Comparison of ENCODE assay signal across 20 cellular contexts in the genomic region with DNA sequence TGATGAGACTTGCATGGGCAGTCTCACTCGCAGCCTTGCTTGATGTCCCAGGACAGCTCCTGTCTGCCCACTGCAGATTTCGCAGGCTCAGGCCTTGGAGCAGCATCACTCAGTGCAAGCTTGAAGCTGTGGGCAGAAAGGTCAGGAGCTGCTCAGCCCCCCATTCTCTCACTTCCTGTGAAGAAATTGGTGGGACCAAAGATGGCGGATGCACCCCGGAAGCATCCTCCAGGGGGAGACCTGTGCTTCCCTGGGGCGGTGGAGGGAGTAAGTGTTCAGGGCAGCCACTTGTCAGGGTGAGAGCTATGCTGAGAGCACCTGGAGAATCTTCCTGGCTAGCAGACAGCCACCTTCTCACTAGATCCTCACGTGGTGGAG. TPM values are rescaled to one million over a fixed set of nuclear protein-coding genes. Genes with fewer than 3 reads are reported as not detected.
DNase-seq lines count a peak whose midpoint lies in the region; ATAC-seq and TF ChIP-seq lines count a peak whose summit lies in the region.
"Had no signal": no experiment of that assay in that cellular context is flagged by ENCODE, and none has a peak within 500 bp of the region (broad histone marks: within the 10 kb centered on the region; RNA-seq: fewer than 3 reads in every experiment).

No MANE protein-coding gene starts in this region.

- H3K36me3 ChIP-seq in naive thymus-derived CD4-positive, alpha-beta T cell (ENCODE audit: control insufficient read depth in 2 of 3, insufficient read depth in 3 of 3, low read length in 3 of 3) = peaks cover 1 to 6% (median 6%) of the 10 kb centered on the region in 3 experiments
- H3K36me3 ChIP-seq: MG63 had no signal

- no peaks in the 10 kb centered on the region for H3K27me3 ChIP-seq in naive thymus-derived CD4-positive, alpha-beta T cell (ENCODE audit: control insufficient read depth in 2 of 2, insufficient read depth in 2 of 2, low read length in 2 of 2)
- H3K27me3 ChIP-seq: MG63, testis had no signal

- H3K27me3 Mint-ChIP-seq in activated naive CD4-positive, alpha-beta T cell treated with anti-CD3 and anti-CD28 coated beads, Interleukin-2, amount 50 U/mL, for 24 hours = no peaks in the 10 kb centered on the region
- H3K27me3 Mint-ChIP-seq in activated naive CD8-positive, alpha-beta T cell = no peaks in the 10 kb centered on the region
- H3K27me3 Mint-ChIP-seq in naive thymus-derived CD4-positive, alpha-beta T cell = no peaks in the 10 kb centered on the region
- no peaks in the 10 kb centered on the region for H3K27me3 Mint-ChIP-seq in type B pancreatic cell

- no peak for ATAC-seq in activated naive CD4-positive, alpha-beta T cell treated with anti-CD3 and anti-CD28 coated beads, Interleukin-2, amount 50 U/mL, for 72 hours
- ATAC-seq in naive thymus-derived CD4-positive, alpha-beta T cell = peak; percentile 8
- ATAC-seq in GM21390 (IDR thresholded peaks at IDR 0.05; ENCODE audit: unreplicated experiment) = no peak

- H3K36me3 Mint-ChIP-seq in activated naive CD4-positive, alpha-beta T cell treated with anti-CD3 and anti-CD28 coated beads, Interleukin-2, amount 50 U/mL, for 24 hours = peaks cover 2% of the 10 kb centered on the region
- peaks cover 3 to 4% of the 10 kb centered on the region in 2 donors for H3K36me3 Mint-ChIP-seq in activated naive CD4-positive, alpha-beta T cell treated with anti-CD3 and anti-CD28 coated beads, Interleukin-2, amount 50 U/mL, for 72 hours
- H3K36me3 Mint-ChIP-seq in activated naive CD8-positive, alpha-beta T cell = no peaks in the 10 kb centered on the region
- peaks cover 0 to 22% (median 7%) of the 10 kb centered on the region in 5 donors for H3K36me3 Mint-ChIP-seq in naive thymus-derived CD4-positive, alpha-beta T cell
- peaks cover 4% of the 10 kb centered on the region for H3K36me3 Mint-ChIP-seq in type B pancreatic cell

- DNase-seq in activated naive CD4-positive, alpha-beta T cell treated with anti-CD3 and anti-CD28 coated beads, Interleukin-2, amount 50 U/mL, for 72 hours (ENCODE audit: low spot score in 2 of 2) = no peak
- DNase-seq in naive thymus-derived CD4-positive, alpha-beta T cell = no peak
- DNase-seq in type B pancreatic cell (ENCODE audit: extremely low spot score, unreplicated experiment) = peak; percentile 63
- DNase-seq in COLO668 (lab: John Stamatoyannopoulos, UW; ENCODE audit: unreplicated experiment) = no peak
- DNase-seq in RKO (ENCODE audit: low spot score) = no peak
- DNase-seq: activated CD4-positive, CD25-positive, alpha-beta regulatory T cell; cortex of kidney; GF-D8; GM23248; mesenchymal stem cell; MG63; NCI-H1694; NCI-H345; NK-92 treated with Interleukin-12 subunit alpha and Interleukin-12 subunit beta, amount 100 ng/mL, for 24 hours; stimulated activated CD4-positive, alpha-beta T cell treated with anti-CD3 and anti-CD28 coated beads, Interleukin-2, amount 100 ng/mL, for 24 hours; testis had no signal

- CTCF ChIA-PET in naive thymus-derived CD4-positive, alpha-beta T cell (lab: Charles Lee) = interaction anchor here (0.7 to 4.2 kb wide), 8 partner anchors 11 to 629 kb away, joined by 3 to 25 read pairs (median 4); a partner anchor contains a TSS

- peaks cover 35 to 49% of the 10 kb centered on the region in 2 donors for H3K4me1 ChIP-seq in naive thymus-derived CD4-positive, alpha-beta T cell (ENCODE audit: control insufficient read depth in 2 of 2, insufficient read depth in 2 of 2, low read length in 2 of 2)
- H3K4me1 ChIP-seq: testis had no signal

- peak overlapping the region; percentile 51 for H3K4me3 Mint-ChIP-seq in activated naive CD4-positive, alpha-beta T cell treated with anti-CD3 and anti-CD28 coated beads, Interleukin-2, amount 50 U/mL, for 24 hours
- peak overlapping the region; percentile 91 for H3K4me3 Mint-ChIP-seq in activated naive CD8-positive, alpha-beta T cell
- peak overlapping the region in 9 of 10 donors; percentile 85 to 95 (median 89) for H3K4me3 Mint-ChIP-seq in naive thymus-derived CD4-positive, alpha-beta T cell
- no peak overlapping the region for H3K4me3 Mint-ChIP-seq in type B pancreatic cell

- POLR2A ChIA-PET in naive thymus-derived CD4-positive, alpha-beta T cell (lab: Charles Lee) = interaction anchor here (0.5 to 6.9 kb wide), 16 partner anchors 9 to 804 kb away, joined by 3 to 172 read pairs (median 5); a partner anchor contains a TSS

- no peak for TF ChIP-seq CTCF in type B pancreatic cell (conservative IDR thresholded peaks at IDR 0.05)

- no peaks in the 10 kb centered on the region for H3K9me3 Mint-ChIP-seq in activated naive CD4-positive, alpha-beta T cell treated with anti-CD3 and anti-CD28 coated beads, Interleukin-2, amount 50 U/mL, for 24 hours
- no peaks in the 10 kb centered on the region for H3K9me3 Mint-ChIP-seq in activated naive CD4-positive, alpha-beta T cell treated with anti-CD3 and anti-CD28 coated beads, Interleukin-2, amount 50 U/mL, for 72 hours
- H3K9me3 Mint-ChIP-seq in activated naive CD8-positive, alpha-beta T cell (ENCODE audit: low read depth) = no peaks in the 10 kb centered on the region
- H3K9me3 Mint-ChIP-seq in naive thymus-derived CD4-positive, alpha-beta T cell = no peaks in the 10 kb centered on the region
- H3K9me3 Mint-ChIP-seq in type B pancreatic cell = peaks cover 4% of the 10 kb centered on the region

- H3K4me1 Mint-ChIP-seq in activated naive CD4-positive, alpha-beta T cell treated with anti-CD3 and anti-CD28 coated beads, Interleukin-2, amount 50 U/mL, for 24 hours = peaks cover 66% of the 10 kb centered on the region
- peaks cover 69% of the 10 kb centered on the region for H3K4me1 Mint-ChIP-seq in activated naive CD8-positive, alpha-beta T cell (ENCODE audit: low read depth)
- H3K4me1 Mint-ChIP-seq in naive thymus-derived CD4-positive, alpha-beta T cell = peaks cover 28 to 75% (median 65%) of the 10 kb centered on the region in 7 donors
- peaks cover 31% of the 10 kb centered on the region for H3K4me1 Mint-ChIP-seq in type B pancreatic cell (ENCODE audit: unreplicated experiment)

- peak overlapping the region; percentile 67 for H3K27ac ChIP-seq in naive thymus-derived CD4-positive, alpha-beta T cell (ENCODE audit: low read depth, low read length)
- H3K27ac ChIP-seq: GM23248, testis had no signal

- H3K27ac Mint-ChIP-seq in activated naive CD4-positive, alpha-beta T cell treated with anti-CD3 and anti-CD28 coated beads, Interleukin-2, amount 50 U/mL, for 24 hours = peak overlapping the region; percentile 12
- peak overlapping the region in 1 of 2 donors; percentile 46 for H3K27ac Mint-ChIP-seq in activated naive CD4-positive, alpha-beta T cell treated with anti-CD3 and anti-CD28 coated beads, Interleukin-2, amount 50 U/mL, for 72 hours
- peak overlapping the region; percentile 99 for H3K27ac Mint-ChIP-seq in activated naive CD8-positive, alpha-beta T cell
- peak overlapping the region; percentile 73 to 100 (median 96) for H3K27ac Mint-ChIP-seq in naive thymus-derived CD4-positive, alpha-beta T cell
- no peak overlapping the region for H3K27ac Mint-ChIP-seq in type B pancreatic cell

- no peaks in the 10 kb centered on the region for H3K9me3 ChIP-seq in naive thymus-derived CD4-positive, alpha-beta T cell (ENCODE audit: control insufficient read depth in 2 of 3, low read length in 3 of 3)
- H3K9me3 ChIP-seq: MG63, testis had no signal

- intact Hi-C loops in naive thymus-derived CD4-positive, alpha-beta T cell (cut with micrococcal nuclease) = loop anchor here in 1 of 2 donors (1.0 to 5.0 kb wide), 3 partner anchors 15 to 130 kb away; a partner anchor contains a TSS

- peak overlapping the region; percentile 51 for H3K4me3 ChIP-seq in naive thymus-derived CD4-positive, alpha-beta T cell (ENCODE audit: low read length)
- H3K4me3 ChIP-seq: GM23248, MG63, testis had no signal

RNA-seq across cellular contexts. Expression of a gene that starts 11.3 kb away (rescaled TPM):
- not detected for total RNA-seq in activated naive CD4-positive, alpha-beta T cell treated with anti-CD3 and anti-CD28 coated beads, Interleukin-2, amount 50 U/mL, for 72 hours
- under 1 TPM in 1 of 5 experiments, not detected in 4; 0.51 TPM for total RNA-seq in naive thymus-derived CD4-positive, alpha-beta T cell
- not detected for polyA plus RNA-seq in naive thymus-derived CD4-positive, alpha-beta T cell
- 6.0 and 7.8 TPM in 2 replicates for total RNA-seq in type B pancreatic cell (ENCODE audit: low replicate concordance)
- total RNA-seq: GM23248, HT1080 had no signal
- polyA plus RNA-seq: GM23248 had no signal

RNA-seq across cellular contexts. Expression of a gene that starts 15.3 kb away (rescaled TPM):
- 10 to 100 TPM; 11.6 to 34.1 TPM for total RNA-seq in activated naive CD4-positive, alpha-beta T cell treated with anti-CD3 and anti-CD28 coated beads, Interleukin-2, amount 50 U/mL, for 72 hours
- 100 to 1,000 TPM in 4 of 5 experiments, 10 to 100 TPM in 1; 96.2 to 170 (median 122) TPM for total RNA-seq in naive thymus-derived CD4-positive, alpha-beta T cell
- 100 to 1,000 TPM; 430 to 468 TPM for polyA plus RNA-seq in naive thymus-derived CD4-positive, alpha-beta T cell
- total RNA-seq in type B pancreatic cell (ENCODE audit: low replicate concordance) = 131 and 152 TPM in 2 replicates

RNA-seq across cellular contexts. Expression of a gene that starts 46.0 kb away (rescaled TPM):
- not detected for total RNA-seq in activated naive CD4-positive, alpha-beta T cell treated with anti-CD3 and anti-CD28 coated beads, Interleukin-2, amount 50 U/mL, for 72 hours
- 1 to 10 TPM in 1 of 5 experiments, not detected in 4; 1.3 TPM for total RNA-seq in naive thymus-derived CD4-positive, alpha-beta T cell
- polyA plus RNA-seq in naive thymus-derived CD4-positive, alpha-beta T cell = not detected
- 0.34 TPM in 1 of 2 replicates, not detected in the other for total RNA-seq in type B pancreatic cell (ENCODE audit: low replicate concordance)
- total RNA-seq: GM23248, HT1080 had no signal
- polyA plus RNA-seq: GM23248 had no signal
